ENCODE assay signal across 8 cellular contexts in the genomic region with DNA sequence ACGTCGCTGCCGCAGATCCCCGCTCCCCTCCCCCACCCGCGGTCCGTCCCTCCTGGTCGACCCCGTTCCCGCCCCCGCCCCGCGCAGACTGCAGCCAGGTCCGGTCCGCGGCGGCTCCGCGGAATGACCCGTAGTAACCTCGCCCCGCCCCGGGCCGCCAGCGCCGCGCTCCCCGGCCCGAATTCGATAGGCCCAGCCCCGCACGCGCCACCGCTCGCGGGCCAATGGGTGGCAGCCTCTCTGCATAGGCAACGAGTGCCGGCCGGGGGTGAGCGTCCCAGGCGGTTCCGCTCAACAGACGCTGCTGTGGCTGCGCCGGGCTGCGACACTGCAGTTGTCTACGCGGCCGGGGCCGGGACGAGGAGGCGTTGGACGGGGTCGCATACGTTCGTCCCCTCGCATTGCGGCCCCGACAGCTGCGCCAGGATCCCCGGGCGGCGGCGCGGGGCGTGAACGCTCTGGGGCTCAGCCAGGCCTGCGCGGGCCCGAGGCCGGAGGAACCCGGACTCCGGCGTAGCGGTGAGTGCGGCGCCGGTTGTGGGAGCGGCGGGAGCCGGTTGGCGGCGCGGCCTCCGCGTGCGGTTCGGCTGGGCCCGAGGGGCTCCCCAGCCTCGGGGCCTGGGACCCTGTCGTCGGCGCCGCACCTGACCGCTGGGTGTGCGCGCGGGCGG. TPM values are rescaled to one million over a fixed set of nuclear protein-coding genes. Genes with fewer than 3 reads are reported as not detected.
A peak's percentile ranks its signal among the peaks of the same experiment; 100 is the strongest.
DNase-seq lines count a peak whose midpoint lies in the region; ATAC-seq and TF ChIP-seq lines count a peak whose summit lies in the region.

A gene (plus strand): TSS at position 297 of the 671 bp plus-strand sequence. CDS start 47,737 bp downstream, outside the sequence.

- H3K4me1 ChIP-seq in liver (ENCODE audit: control insufficient read depth in 4 of 4, insufficient read depth in 4 of 4, low read length in 3 of 4): peaks cover 4 to 40% (median 28%) of the 10 kb centered on the region in 4 donors

- peak; percentile 16 to 49 for TF ChIP-seq RAD21 in liver (IDR thresholded peaks at IDR 0.05)

- H3K27me3 ChIP-seq in liver (ENCODE audit: control insufficient read depth in 4 of 4, insufficient read depth in 4 of 4, low read length in 3 of 4): no peaks in the 10 kb centered on the region

- H3K9me3 ChIP-seq in liver (ENCODE audit: control insufficient read depth in 4 of 4, low read length in 3 of 4): no peaks in the 10 kb centered on the region

- no peaks in the 10 kb centered on the region for H3K36me3 ChIP-seq in liver (ENCODE audit: control insufficient read depth in 4 of 4, insufficient read depth in 3 of 4, low read depth in 1 of 4, low read length in 3 of 4)

- under 1% methylated on average over 99 of the region's 99 CpGs for WGBS in liver

- TF ChIP-seq CTCF in C4-2B (conservative IDR thresholded peaks at IDR 0.05) (peak; percentile 21; the same call in 1 of the 2 replicates), liver (IDR thresholded peaks at IDR 0.05; ENCODE audit: low read depth, low read length, missing input control) (no peak)

- peak within 1 kb of the TSS; percentile 100 for H3K27ac ChIP-seq in C4-2B
- peak within 1 kb of the TSS; percentile 93 to 95 for H3K27ac ChIP-seq in liver (ENCODE audit: low read depth in 1 of 2, low read length in 2 of 2)

- DNase-seq in NCI-H82 (lab: John Stamatoyannopoulos, UW) (peak; percentile 98), dermis blood vessel endothelial cell (peak; percentile 96)
- peak; percentile 93 to 94 for DNase-seq in activated CD4-positive, alpha-beta T cell treated with anti-CD3 and anti-CD28 coated beads, Interleukin-2, amount 50 U/mL, for 48 hours
- peak; percentile 92 for DNase-seq in stimulated activated CD4-positive, alpha-beta T cell treated with anti-CD3 and anti-CD28 coated beads, Interleukin-4, amount 100 ng/mL, for 1 hour

- H3K4me3 ChIP-seq in liver (ENCODE audit: low read depth in 1 of 3, low read length in 3 of 3): peak within 1 kb of the TSS; percentile 66 to 100 (median 83)

- peak within 1 kb of the TSS; percentile 75 to 95 for H3K9ac ChIP-seq in liver (ENCODE audit: low read depth in 1 of 2, low read length in 2 of 2)

- ATAC-seq in GM19372 (IDR thresholded peaks at IDR 0.05; ENCODE audit: low read depth, unreplicated experiment): peak; percentile 96
- ATAC-seq in HG03521 (IDR thresholded peaks at IDR 0.05; ENCODE audit: unreplicated experiment): peak; percentile 99

TF ChIP-seq in liver, 16 proteins besides CTCF, POLR2A, EP300 and RAD21:
- TF ChIP-seq HNF4G (IDR thresholded peaks at IDR 0.05) (no peak), RXRA (IDR thresholded peaks at IDR 0.05) (no peak), GABPA (IDR thresholded peaks at IDR 0.05 in 1 of 2, conservative IDR thresholded peaks at IDR 0.05 in 1 of 2) (no peak), SP1 (IDR thresholded peaks at IDR 0.05) (peak; percentile 46), FOXA2 (IDR thresholded peaks at IDR 0.05) (no peak), EGR1 (IDR thresholded peaks at IDR 0.05; ENCODE audit: low read depth in 2 of 2) (peak in 1 of 2 donors; percentile 81), HNF4A (conservative IDR thresholded peaks at IDR 0.05) (no peak), JUND (IDR thresholded peaks at IDR 0.05) (no peak), YY1 (IDR thresholded peaks at IDR 0.05) (no peak), NR2F2 (IDR thresholded peaks at IDR 0.05) (no peak), FOXA1 (IDR thresholded peaks at IDR 0.05) (no peak), TAF1 (conservative IDR thresholded peaks at IDR 0.05) (peak; percentile 91)
- TF ChIP-seq, protein P1, sequence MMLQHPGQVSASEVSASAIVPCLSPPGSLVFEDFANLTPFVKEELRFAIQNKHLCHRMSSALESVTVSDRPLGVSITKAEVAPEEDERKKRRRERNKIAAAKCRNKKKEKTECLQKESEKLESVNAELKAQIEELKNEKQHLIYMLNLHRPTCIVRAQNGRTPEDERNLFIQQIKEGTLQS (IDR thresholded peaks at IDR 0.05): no peak
- TF ChIP-seq, protein P2, sequence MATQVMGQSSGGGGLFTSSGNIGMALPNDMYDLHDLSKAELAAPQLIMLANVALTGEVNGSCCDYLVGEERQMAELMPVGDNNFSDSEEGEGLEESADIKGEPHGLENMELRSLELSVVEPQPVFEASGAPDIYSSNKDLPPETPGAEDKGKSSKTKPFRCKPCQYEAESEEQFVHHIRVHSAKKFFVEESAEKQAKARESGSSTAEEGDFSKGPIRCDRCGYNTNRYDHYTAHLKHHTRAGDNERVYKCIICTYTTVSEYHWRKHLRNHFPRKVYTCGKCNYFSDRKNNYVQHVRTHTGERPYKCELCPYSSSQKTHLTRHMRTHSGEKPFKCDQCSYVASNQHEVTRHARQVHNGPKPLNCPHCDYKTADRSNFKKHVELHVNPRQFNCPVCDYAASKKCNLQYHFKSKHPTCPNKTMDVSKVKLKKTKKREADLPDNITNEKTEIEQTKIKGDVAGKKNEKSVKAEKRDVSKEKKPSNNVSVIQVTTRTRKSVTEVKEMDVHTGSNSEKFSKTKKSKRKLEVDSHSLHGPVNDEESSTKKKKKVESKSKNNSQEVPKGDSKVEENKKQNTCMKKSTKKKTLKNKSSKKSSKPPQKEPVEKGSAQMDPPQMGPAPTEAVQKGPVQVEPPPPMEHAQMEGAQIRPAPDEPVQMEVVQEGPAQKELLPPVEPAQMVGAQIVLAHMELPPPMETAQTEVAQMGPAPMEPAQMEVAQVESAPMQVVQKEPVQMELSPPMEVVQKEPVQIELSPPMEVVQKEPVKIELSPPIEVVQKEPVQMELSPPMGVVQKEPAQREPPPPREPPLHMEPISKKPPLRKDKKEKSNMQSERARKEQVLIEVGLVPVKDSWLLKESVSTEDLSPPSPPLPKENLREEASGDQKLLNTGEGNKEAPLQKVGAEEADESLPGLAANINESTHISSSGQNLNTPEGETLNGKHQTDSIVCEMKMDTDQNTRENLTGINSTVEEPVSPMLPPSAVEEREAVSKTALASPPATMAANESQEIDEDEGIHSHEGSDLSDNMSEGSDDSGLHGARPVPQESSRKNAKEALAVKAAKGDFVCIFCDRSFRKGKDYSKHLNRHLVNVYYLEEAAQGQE (IDR thresholded peaks at IDR 0.05): peak; percentile 88
- TF ChIP-seq, protein P3, sequence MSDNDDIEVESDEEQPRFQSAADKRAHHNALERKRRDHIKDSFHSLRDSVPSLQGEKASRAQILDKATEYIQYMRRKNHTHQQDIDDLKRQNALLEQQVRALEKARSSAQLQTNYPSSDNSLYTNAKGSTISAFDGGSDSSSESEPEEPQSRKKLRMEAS (IDR thresholded peaks at IDR 0.05): no peak
- TF ChIP-seq, protein P4, sequence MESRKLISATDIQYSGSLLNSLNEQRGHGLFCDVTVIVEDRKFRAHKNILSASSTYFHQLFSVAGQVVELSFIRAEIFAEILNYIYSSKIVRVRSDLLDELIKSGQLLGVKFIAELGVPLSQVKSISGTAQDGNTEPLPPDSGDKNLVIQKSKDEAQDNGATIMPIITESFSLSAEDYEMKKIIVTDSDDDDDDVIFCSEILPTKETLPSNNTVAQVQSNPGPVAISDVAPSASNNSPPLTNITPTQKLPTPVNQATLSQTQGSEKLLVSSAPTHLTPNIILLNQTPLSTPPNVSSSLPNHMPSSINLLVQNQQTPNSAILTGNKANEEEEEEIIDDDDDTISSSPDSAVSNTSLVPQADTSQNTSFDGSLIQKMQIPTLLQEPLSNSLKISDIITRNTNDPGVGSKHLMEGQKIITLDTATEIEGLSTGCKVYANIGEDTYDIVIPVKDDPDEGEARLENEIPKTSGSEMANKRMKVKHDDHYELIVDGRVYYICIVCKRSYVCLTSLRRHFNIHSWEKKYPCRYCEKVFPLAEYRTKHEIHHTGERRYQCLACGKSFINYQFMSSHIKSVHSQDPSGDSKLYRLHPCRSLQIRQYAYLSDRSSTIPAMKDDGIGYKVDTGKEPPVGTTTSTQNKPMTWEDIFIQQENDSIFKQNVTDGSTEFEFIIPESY (IDR thresholded peaks at IDR 0.05): no peak
TF ChIP-seq in liver: peak in this region for 4.

RNA-seq across cellular contexts. Expression of the gene that starts here (rescaled TPM):
- total RNA-seq in dermis blood vessel endothelial cell (125 and 137 TPM in 2 replicates), liver (10 to 100 TPM; 61.1 to 66.6 TPM)
- 10 to 100 TPM; 22.2 to 25.5 TPM for polyA plus RNA-seq in liver

Comparison
In these comparisons a context has a peak if more than half of its experiments do, and no peak if none do; other contexts are left out.
1. Peak in every context shown above with its lines: DNase-seq, ATAC-seq, H3K4me3 ChIP-seq and H3K27ac ChIP-seq.